In genomic region chr7:155398944-155399343, GRCh38 we compare ENCODE assay signal across 1 cellular context.
TF ChIP-seq lines count a peak whose summit lies in the region.

No MANE protein-coding gene starts in this region.

TF ChIP-seq in HepG2, 621 proteins besides CTCF, POLR2A, EP300 and RAD21 (continued from another document):
- TF ChIP-seq, protein P1, sequence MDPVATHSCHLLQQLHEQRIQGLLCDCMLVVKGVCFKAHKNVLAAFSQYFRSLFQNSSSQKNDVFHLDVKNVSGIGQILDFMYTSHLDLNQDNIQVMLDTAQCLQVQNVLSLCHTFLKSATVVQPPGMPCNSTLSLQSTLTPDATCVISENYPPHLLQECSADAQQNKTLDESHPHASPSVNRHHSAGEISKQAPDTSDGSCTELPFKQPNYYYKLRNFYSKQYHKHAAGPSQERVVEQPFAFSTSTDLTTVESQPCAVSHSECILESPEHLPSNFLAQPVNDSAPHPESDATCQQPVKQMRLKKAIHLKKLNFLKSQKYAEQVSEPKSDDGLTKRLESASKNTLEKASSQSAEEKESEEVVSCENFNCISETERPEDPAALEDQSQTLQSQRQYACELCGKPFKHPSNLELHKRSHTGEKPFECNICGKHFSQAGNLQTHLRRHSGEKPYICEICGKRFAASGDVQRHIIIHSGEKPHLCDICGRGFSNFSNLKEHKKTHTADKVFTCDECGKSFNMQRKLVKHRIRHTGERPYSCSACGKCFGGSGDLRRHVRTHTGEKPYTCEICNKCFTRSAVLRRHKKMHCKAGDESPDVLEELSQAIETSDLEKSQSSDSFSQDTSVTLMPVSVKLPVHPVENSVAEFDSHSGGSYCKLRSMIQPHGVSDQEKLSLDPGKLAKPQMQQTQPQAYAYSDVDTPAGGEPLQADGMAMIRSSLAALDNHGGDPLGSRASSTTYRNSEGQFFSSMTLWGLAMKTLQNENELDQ (CRISPR knock-in tag; IDR thresholded peaks at IDR 0.05; ENCODE audit: borderline replicate concordance) = no peak
- TF ChIP-seq, protein P2, sequence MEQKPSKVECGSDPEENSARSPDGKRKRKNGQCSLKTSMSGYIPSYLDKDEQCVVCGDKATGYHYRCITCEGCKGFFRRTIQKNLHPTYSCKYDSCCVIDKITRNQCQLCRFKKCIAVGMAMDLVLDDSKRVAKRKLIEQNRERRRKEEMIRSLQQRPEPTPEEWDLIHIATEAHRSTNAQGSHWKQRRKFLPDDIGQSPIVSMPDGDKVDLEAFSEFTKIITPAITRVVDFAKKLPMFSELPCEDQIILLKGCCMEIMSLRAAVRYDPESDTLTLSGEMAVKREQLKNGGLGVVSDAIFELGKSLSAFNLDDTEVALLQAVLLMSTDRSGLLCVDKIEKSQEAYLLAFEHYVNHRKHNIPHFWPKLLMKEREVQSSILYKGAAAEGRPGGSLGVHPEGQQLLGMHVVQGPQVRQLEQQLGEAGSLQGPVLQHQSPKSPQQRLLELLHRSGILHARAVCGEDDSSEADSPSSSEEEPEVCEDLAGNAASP (CRISPR knock-in tag; IDR thresholded peaks at IDR 0.05; ENCODE audit: borderline replicate concordance) = no peak
- TF ChIP-seq, protein P3, sequence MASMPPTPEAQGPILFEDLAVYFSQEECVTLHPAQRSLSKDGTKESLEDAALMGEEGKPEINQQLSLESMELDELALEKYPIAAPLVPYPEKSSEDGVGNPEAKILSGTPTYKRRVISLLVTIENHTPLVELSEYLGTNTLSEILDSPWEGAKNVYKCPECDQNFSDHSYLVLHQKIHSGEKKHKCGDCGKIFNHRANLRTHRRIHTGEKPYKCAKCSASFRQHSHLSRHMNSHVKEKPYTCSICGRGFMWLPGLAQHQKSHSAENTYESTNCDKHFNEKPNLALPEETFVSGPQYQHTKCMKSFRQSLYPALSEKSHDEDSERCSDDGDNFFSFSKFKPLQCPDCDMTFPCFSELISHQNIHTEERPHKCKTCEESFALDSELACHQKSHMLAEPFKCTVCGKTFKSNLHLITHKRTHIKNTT (CRISPR knock-in tag; IDR thresholded peaks at IDR 0.05) = no peak
- no peak for TF ChIP-seq ZFY (CRISPR knock-in tag; IDR thresholded peaks at IDR 0.05)
- no peak for TF ChIP-seq ZNF775 (CRISPR knock-in tag; IDR thresholded peaks at IDR 0.05; ENCODE audit: borderline replicate concordance)
- TF ChIP-seq TCF12 (IDR thresholded peaks at IDR 0.05) = no peak
- no peak for TF ChIP-seq TCF12 (CRISPR knock-in tag; IDR thresholded peaks at IDR 0.05)
- TF ChIP-seq ZNF430 (CRISPR knock-in tag; IDR thresholded peaks at IDR 0.05) = no peak
- no peak for TF ChIP-seq ZBTB20 (CRISPR knock-in tag; IDR thresholded peaks at IDR 0.05; ENCODE audit: borderline replicate concordance, low read depth)
- no peak for TF ChIP-seq ELK4 (CRISPR knock-in tag; IDR thresholded peaks at IDR 0.05; ENCODE audit: borderline replicate concordance)
- TF ChIP-seq ZSCAN9 (CRISPR knock-in tag; IDR thresholded peaks at IDR 0.05; ENCODE audit: borderline replicate concordance) = no peak
- no peak for TF ChIP-seq HMG20A (CRISPR knock-in tag; IDR thresholded peaks at IDR 0.05; ENCODE audit: borderline replicate concordance)
- no peak for TF ChIP-seq ZBTB14 (CRISPR knock-in tag; IDR thresholded peaks at IDR 0.05)
- TF ChIP-seq SMAD3 (CRISPR knock-in tag; IDR thresholded peaks at IDR 0.05) = no peak
- TF ChIP-seq ZNF207 (IDR thresholded peaks at IDR 0.05; ENCODE audit: borderline replicate concordance) = no peak
- no peak for TF ChIP-seq ARNT (IDR thresholded peaks at IDR 0.05)
- TF ChIP-seq ZNF224 (CRISPR knock-in tag; IDR thresholded peaks at IDR 0.05) = no peak
